Comparison of ENCODE assay signal across 17 cellular contexts in genomic region chr3:113157408-113157980, GRCh38. TPM values are rescaled to one million over a fixed set of nuclear protein-coding genes. Genes with fewer than 3 reads are reported as not detected.
DNase-seq lines count a peak whose midpoint lies in the region; ATAC-seq and TF ChIP-seq lines count a peak whose summit lies in the region.
"Had no signal": no experiment of that assay in that cellular context is flagged by ENCODE, and none has a peak within 500 bp of the region (broad histone marks: within the 10 kb centered on the region; RNA-seq: fewer than 3 reads in every experiment).

No MANE protein-coding gene starts in this region.

- H3K4me1 ChIP-seq in GM23248 (ENCODE audit: insufficient read depth) = 0 out of 2 replicates have a peak, but pooled peaks cover 4% of the 10 kb centered on the region
- no peaks in the 10 kb centered on the region for H3K4me1 ChIP-seq in endodermal cell (ENCODE audit: control insufficient read depth, insufficient read depth, low read length)
- H3K4me1 ChIP-seq in muscle layer of colon (ENCODE audit: insufficient read depth, low read length) = peaks cover 35% of the 10 kb centered on the region
- peaks cover 0 to 20% (median 7%) of the 10 kb centered on the region in 4 donors for H3K4me1 ChIP-seq in stomach
- H3K4me1 ChIP-seq: spleen had no signal

- no peaks in the 10 kb centered on the region for H3K36me3 ChIP-seq in GM23248 (ENCODE audit: low read depth)
- H3K36me3 ChIP-seq in endodermal cell (ENCODE audit: control insufficient read depth, insufficient read depth, low read length) = no peaks in the 10 kb centered on the region
- no peaks in the 10 kb centered on the region for H3K36me3 ChIP-seq in muscle layer of colon (ENCODE audit: insufficient read depth, low read length)
- H3K36me3 ChIP-seq in stomach = no peaks in the 10 kb centered on the region
- H3K36me3 ChIP-seq: spleen had no signal

- H2AFZ ChIP-seq in GM23248 = no peak overlapping the region

- H4K20me1 ChIP-seq in GM23248 (ENCODE audit: insufficient read depth) = no peaks in the 10 kb centered on the region

- H3K4me1 Mint-ChIP-seq in endodermal cell = no peaks in the 10 kb centered on the region
- H3K4me1 Mint-ChIP-seq: central memory CD8-positive, alpha-beta T cell had no signal

- in situ Hi-C loops in GM23248 (cut with MboI) = no loop called here

- H3K4me3 ChIP-seq in GM23248 (no peak overlapping the region), endodermal cell (ENCODE audit: low read length) (no peak overlapping the region), muscle layer of colon (ENCODE audit: low read depth in 1 of 2, low read length in 2 of 2) (no peak overlapping the region), stomach (no peak overlapping the region)
- H3K4me3 ChIP-seq: spleen had no signal

- TF ChIP-seq CTCF in endodermal cell (conservative IDR thresholded peaks at IDR 0.05) = no peak
- no peak for TF ChIP-seq CTCF in stomach (IDR thresholded peaks at IDR 0.05)

- no peaks in the 10 kb centered on the region for H3K36me3 Mint-ChIP-seq in endodermal cell (ENCODE audit: low read depth)

- DNase-seq in GM23248 (peak; percentile 33), endodermal cell (no peak), stomach (no peak)
- DNase-seq in activated T-cell treated with anti-CD3 and anti-CD28 coated beads, Interleukin-2, amount 50 U/mL, for 1 hour = no peak
- DNase-seq in central memory CD4-positive, alpha-beta T cell = no peak
- DNase-seq: activated CD8-positive, alpha-beta memory T cell treated with anti-CD3 and anti-CD28 coated beads, Interleukin-2, amount 50 U/mL, for 4 hours; activated naive CD4-positive, alpha-beta T cell treated with anti-CD3 and anti-CD28 coated beads, Interleukin-2, amount 50 U/mL, for 16 hours; C1 segment of cervical spinal cord; NCI-H187 treated with DMSO at 0.1 percent for 48 hours; spleen; T-helper 2 cell had no signal

- no peak overlapping the region for H3K4me2 ChIP-seq in GM23248 (ENCODE audit: unreplicated experiment)

- H3K9ac ChIP-seq in GM23248 = no peak overlapping the region
- H3K9ac ChIP-seq in endodermal cell (ENCODE audit: extremely low read depth, low read length, poor library complexity, severe bottlenecking) = no peak overlapping the region
- no peak overlapping the region for H3K9ac ChIP-seq in muscle layer of colon (ENCODE audit: low read length)

- H3K27me3 ChIP-seq in GM23248 (replicated peaks; ENCODE audit: insufficient read depth) (no peaks in the 10 kb centered on the region), endodermal cell (ENCODE audit: control insufficient read depth, insufficient read depth, low read length, poor library complexity, severe bottlenecking) (no peaks in the 10 kb centered on the region), muscle layer of colon (ENCODE audit: control insufficient read depth in 1 of 2, insufficient read depth in 2 of 2, low read length in 2 of 2) (no peaks in the 10 kb centered on the region), stomach (no peaks in the 10 kb centered on the region)
- H3K27me3 ChIP-seq: spleen had no signal

- H3K27ac Mint-ChIP-seq in endodermal cell = no peak overlapping the region

- WGBS in GM23248 (ENCODE audit: low coverage in 1 of 2, low lambda C conversion rate in 2 of 2, missing lambda C conversion rate in 2 of 2), 2 experiments = 26 to 32% methylated on average over 2 of the region's 2 CpGs
- 85% methylated on average over 2 of the region's 2 CpGs; no CpG with 5 or more reads in 1 of the 2 experiments for WGBS in endodermal cell (ENCODE audit: insufficient coverage in 1 of 2, insufficient read length in 1 of 2), 2 experiments
- WGBS in stomach, 5 donors = 60 to 77% (median 70%) methylated on average over 2 of the region's 2 CpGs

- H3K27ac ChIP-seq in GM23248 (no peak overlapping the region), endodermal cell (ENCODE audit: low read depth, low read length) (peak overlapping the region; percentile 55), muscle layer of colon (ENCODE audit: low read depth, low read length) (peak overlapping the region; percentile 54), stomach (peak overlapping the region in 3 of 5 donors; percentile 27 to 49 (median 39))
- H3K27ac ChIP-seq: spleen had no signal

- no peaks in the 10 kb centered on the region for H3K27me3 Mint-ChIP-seq in endodermal cell (ENCODE audit: insufficient read depth)
- H3K27me3 Mint-ChIP-seq: central memory CD8-positive, alpha-beta T cell had no signal

- TF ChIP-seq EP300 in stomach (IDR thresholded peaks at IDR 0.05) = no peak

- no peaks in the 10 kb centered on the region for H3K79me2 ChIP-seq in GM23248 (ENCODE audit: insufficient read depth)

- no peak overlapping the region for H3K4me3 Mint-ChIP-seq in endodermal cell
- H3K4me3 Mint-ChIP-seq: central memory CD8-positive, alpha-beta T cell; neural crest cell had no signal

- H3K9me3 Mint-ChIP-seq in endodermal cell = no peaks in the 10 kb centered on the region
- H3K9me3 Mint-ChIP-seq: central memory CD8-positive, alpha-beta T cell; neural crest cell had no signal

- H3K9me3 ChIP-seq in GM23248 (ENCODE audit: low read depth) (no peaks in the 10 kb centered on the region), endodermal cell (ENCODE audit: control insufficient read depth, low read length) (no peaks in the 10 kb centered on the region), muscle layer of colon (ENCODE audit: low read length) (no peaks in the 10 kb centered on the region), stomach (no peaks in the 10 kb centered on the region)
- H3K9me3 ChIP-seq: spleen had no signal

- intact Hi-C loops in stomach (cut with DNase I; ENCODE audit: low total_unique reads) = no loop called here

- H3K9me2 ChIP-seq in GM23248 (ENCODE audit: insufficient read depth) = no peaks in the 10 kb centered on the region

- ATAC-seq in HG03460 (IDR thresholded peaks at IDR 0.05; ENCODE audit: unreplicated experiment) (no peak), GM18868 (IDR thresholded peaks at IDR 0.05; ENCODE audit: unreplicated experiment) (no peak)
- ATAC-seq: left lobe of liver had no signal

- H3F3A ChIP-seq in GM23248 (ENCODE audit: insufficient read depth) = no peaks in the 10 kb centered on the region

- no peak for TF ChIP-seq POLR2A in stomach (IDR thresholded peaks at IDR 0.05)

RNA-seq across cellular contexts. Expression of gene BOC, which starts 53.9 kb away (rescaled TPM):
- total RNA-seq in GM23248 (2014; rRNA removed; shearing (Covaris generic)) = 16.8 and 18.4 TPM in 2 replicates
- 20.8 and 21.6 TPM in 2 replicates for polyA plus RNA-seq in GM23248 (2016; fragmentation: Nextera tagmentation; extraction: Ambion mirVana)
- total RNA-seq in endodermal cell = 10 to 100 TPM in 1 of 2 donors, 1 to 10 TPM in 1; 9.8 to 12.3 TPM
- 207 TPM for polyA plus RNA-seq in endodermal cell (2013, experiment 1 of 2)
- polyA plus RNA-seq in endodermal cell (2013, experiment 2 of 2) = 163 TPM
- total RNA-seq in stomach = 10 to 100 TPM in 4 of 5 donors, 1 to 10 TPM in 1; 9.8 to 51.3 (median 32.2) TPM
- polyA plus RNA-seq in stomach = 10 to 100 TPM in 1 of 3 donors, 1 to 10 TPM in 2; 5.2 to 17.5 (median 8.8) TPM
